16 cellular contexts compared by ENCODE assay signal in genomic region chr22:26709617-26710390, GRCh38. TPM values are rescaled to one million over a fixed set of nuclear protein-coding genes. Genes with fewer than 3 reads are reported as not detected.
DNase-seq lines count a peak whose midpoint lies in the region; ATAC-seq and TF ChIP-seq lines count a peak whose summit lies in the region.
"Had no signal": no experiment of that assay in that cellular context is flagged by ENCODE, and none has a peak within 500 bp of the region (broad histone marks: within the 10 kb centered on the region; RNA-seq: fewer than 3 reads in every experiment).

No MANE protein-coding gene starts in this region.

- in situ Hi-C loops in astrocyte of the spinal cord (cut with HindIII; ENCODE audit: low sequenced_read_pairs) = no loop called here

- H3K36me3 Mint-ChIP-seq in immature natural killer cell = peaks cover 21 to 30% (median 23%) of the 10 kb centered on the region in 3 donors

- no peak overlapping the region for H3K4me3 Mint-ChIP-seq in immature natural killer cell
- H3K4me3 Mint-ChIP-seq: activated naive CD4-positive, alpha-beta T cell treated with anti-CD3 and anti-CD28 coated beads, Interleukin-2, amount 50 U/mL, for 24 hours had no signal

- peaks cover 0 to 1% (median 0%) of the 10 kb centered on the region in 3 donors for H3K27me3 Mint-ChIP-seq in immature natural killer cell (ENCODE audit: low read depth in 3 of 3)
- H3K27me3 Mint-ChIP-seq: activated naive CD4-positive, alpha-beta T cell treated with anti-CD3 and anti-CD28 coated beads, Interleukin-2, amount 50 U/mL, for 24 hours had no signal

- TF ChIP-seq CTCF in astrocyte of the spinal cord (IDR thresholded peaks at IDR 0.05; ENCODE audit: low read depth, low read length) = no peak

- no peaks in the 10 kb centered on the region for H3K9me3 Mint-ChIP-seq in immature natural killer cell
- H3K9me3 Mint-ChIP-seq: activated naive CD4-positive, alpha-beta T cell treated with anti-CD3 and anti-CD28 coated beads, Interleukin-2, amount 50 U/mL, for 24 hours had no signal

- no peak for ATAC-seq in HG03196 (IDR thresholded peaks at IDR 0.05; ENCODE audit: unreplicated experiment)
- ATAC-seq in HG02884 (IDR thresholded peaks at IDR 0.05; ENCODE audit: unreplicated experiment) = no peak

- peak overlapping the region; percentile 80 to 94 (median 90) for H3K27ac Mint-ChIP-seq in immature natural killer cell
- H3K27ac Mint-ChIP-seq: activated naive CD4-positive, alpha-beta T cell treated with anti-CD3 and anti-CD28 coated beads, Interleukin-2, amount 50 U/mL, for 24 hours had no signal

- peak; percentile 10 for DNase-seq in A172 (ENCODE audit: low spot score)
- DNase-seq in H4 (ENCODE audit: low spot score) = peak; percentile 48
- peak; percentile 29 for DNase-seq in astrocyte of the spinal cord (ENCODE audit: low read depth, low spot score)
- no peak for DNase-seq in immature natural killer cell
- DNase-seq in cerebellar cortex (ENCODE audit: low spot score) = no peak
- no peak for DNase-seq in amygdala (lab: John Stamatoyannopoulos, UW)
- DNase-seq: activated CD4-positive, alpha-beta T cell treated with anti-CD3 and anti-CD28 coated beads, Interleukin-2, amount 50 U/mL, for 1 hour; erythroblast; NCI-H1092 treated with DMSO at 0.1 percent for 48 hours; SJCRH30; stimulated activated CD4-positive, alpha-beta T cell treated with anti-CD3 and anti-CD28 coated beads, Interleukin-1b, Interleukin-23, amount 100 ng/mL, for 48 hours had no signal

- H3K4me3 ChIP-seq in astrocyte of the spinal cord (ENCODE audit: low read depth, low read length) = no peak overlapping the region
- H3K4me3 ChIP-seq: right atrium auricular region, SJCRH30, suprapubic skin had no signal

- peaks cover 53 to 68% of the 10 kb centered on the region in 2 donors for H3K4me1 Mint-ChIP-seq in immature natural killer cell

RNA-seq across cellular contexts. Expression of gene MIAT, which starts 52.4 kb away (rescaled TPM):
- 1.9 and 2.2 TPM in 2 replicates for total RNA-seq in A172 (2014; rRNA removed; shearing (Covaris generic))
- total RNA-seq in H4 (2014; rRNA removed; shearing (Covaris generic)) = under 0.01 TPM in 1 of 2 replicates, not detected in the other
- 1 to 10 TPM in 1 of 3 donors, not detected in 2; 2.2 TPM for polyA plus RNA-seq in immature natural killer cell

Comparison
In these comparisons a context has a peak if more than half of its experiments do, and no peak if none do; other contexts are left out.
1. DNase-seq: peak in A172 (single experiment), H4 (single experiment) and astrocyte of the spinal cord (single experiment); none in immature natural killer cell (0 of 3), cerebellar cortex (single experiment) and amygdala (0 of 56).